In the genomic region with DNA sequence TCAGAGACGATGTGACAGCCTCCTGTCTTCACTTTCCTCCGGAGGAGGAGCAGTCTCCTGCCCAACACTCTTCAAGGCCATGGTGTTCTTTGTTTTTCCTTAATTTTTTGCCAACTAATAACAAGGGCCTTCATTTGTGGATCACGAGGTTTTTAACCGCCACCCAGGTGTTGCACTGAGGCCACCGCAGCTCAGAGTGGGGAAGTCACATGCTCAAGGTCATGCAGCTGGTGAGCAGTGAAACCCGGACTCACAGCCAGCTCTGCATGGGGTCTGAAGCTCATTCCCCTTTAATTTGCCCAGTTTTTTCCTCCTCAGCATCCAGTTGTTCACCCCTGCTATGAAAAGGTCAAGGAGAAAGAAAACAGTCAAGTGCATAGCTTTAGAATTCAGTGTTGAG, we compare ENCODE assay signal across 23 cellular contexts. TPM values are rescaled to one million over a fixed set of nuclear protein-coding genes. Genes with fewer than 3 reads are reported as not detected.
DNase-seq lines count a peak whose midpoint lies in the region; TF ChIP-seq lines count a peak whose summit lies in the region.
"Had no signal": no experiment of that assay in that cellular context is flagged by ENCODE, and none has a peak within 500 bp of the region (broad histone marks: within the 10 kb centered on the region; RNA-seq: fewer than 3 reads in every experiment).

No MANE protein-coding gene starts in this region.

- H3K27ac ChIP-seq in HEK293 (ENCODE audit: extremely low read depth, low read depth, low read length) (peak overlapping the region; percentile 24; the same call in 1 of the 2 replicates), adrenal gland (no peak overlapping the region), ovary (peak overlapping the region in 1 of 2 donors; percentile 54)

- DNase-seq in activated effector memory CD4-positive, alpha-beta T cell treated with anti-CD3 and anti-CD28 coated beads, Interleukin-2, amount 50 U/mL, for 16 hours = peak; percentile 12
- DNase-seq in activated effector memory CD4-positive, alpha-beta T cell treated with Interleukin-2 at 50 U/mL for 16 hours = no peak
- DNase-seq in adrenal gland = peak in 6 of 7 donors; percentile 44 to 70 (median 58)
- peak; percentile 47 to 78 (median 72) for DNase-seq in ovary
- DNase-seq in DMS79 (lab: John Stamatoyannopoulos, UW) = no peak
- no peak for DNase-seq in NCI-H2196 treated with DMSO at 0.1 percent for 48 hours (lab: John Stamatoyannopoulos, UW; ENCODE audit: unreplicated experiment)
- no peak for DNase-seq in activated CD8-positive, alpha-beta memory T cell treated with anti-CD3 and anti-CD28 coated beads, Interleukin-2, amount 50 U/mL, for 48 hours
- DNase-seq: 8988T; activated CD4-positive, alpha-beta T cell treated with anti-CD3 and anti-CD28 coated beads, Interleukin-2, amount 10 ng/mL, durations not matched to agents 7 days and 5 days; CD4-positive, CD25-positive, alpha-beta regulatory T cell; hypothalamus; immature natural killer cell; mesendoderm; NCI-H1092; NCI-H1694 treated with DMSO at 0.1 percent for 48 hours; NCI-H524 treated with DMSO at 0.1 percent for 48 hours; occipital lobe; SIG-M5; small intestine; stimulated activated CD4-positive, alpha-beta T cell treated with anti-CD3 and anti-CD28 coated beads, Interleukin-1b, Interleukin-23, amount 100 ng/mL, for 48 hours; substantia nigra; T1000 had no signal

- TF ChIP-seq CTCF in HEK293 (tag by site-specific recombination; IDR thresholded peaks at IDR 0.05) (no peak), adrenal gland (IDR thresholded peaks at IDR 0.05) (no peak), ovary (IDR thresholded peaks at IDR 0.05) (no peak)

- POLR2A ChIA-PET in HEK293 (lab: Yijun Ruan, JAX) = interaction anchor here (1.4 kb wide), 1 partner anchor 17 kb away, joined by 4 read pairs; no protein-coding TSS in a partner anchor

- no peak overlapping the region for H3K4me3 ChIP-seq in HEK293 (ENCODE audit: low read depth, low read length)
- H3K4me3 ChIP-seq in adrenal gland = no peak overlapping the region
- no peak overlapping the region for H3K4me3 ChIP-seq in ovary

- peaks cover 26 to 40% of the 10 kb centered on the region in 2 experiments; a peak in 2 of 3 replicates for H3K36me3 ChIP-seq in HEK293 (ENCODE audit: control insufficient read depth in 2 of 2, insufficient read depth in 1 of 2, low read length in 2 of 2)
- peaks cover 0 to 18% of the 10 kb centered on the region in 2 donors for H3K36me3 ChIP-seq in adrenal gland (replicated peaks in 1 of 2)
- H3K36me3 ChIP-seq in ovary = no peaks in the 10 kb centered on the region

- H3K9me3 ChIP-seq in HEK293 (ENCODE audit: control insufficient read depth, insufficient read depth, low read depth, low read length) (no peaks in the 10 kb centered on the region), adrenal gland (replicated peaks in 1 of 3) (no peaks in the 10 kb centered on the region), ovary (no peaks in the 10 kb centered on the region)

- WGBS in adrenal gland, 4 donors = 42 to 60% (median 48%) methylated on average over 6 of the region's 6 CpGs
- 13 to 30% (median 19%) methylated on average over 6 of the region's 6 CpGs for WGBS in ovary, 3 donors

- TF ChIP-seq POLR2A in adrenal gland (IDR thresholded peaks at IDR 0.05) (no peak), ovary (IDR thresholded peaks at IDR 0.05) (no peak)

- H3K27me3 ChIP-seq in adrenal gland (no peaks in the 10 kb centered on the region), ovary (no peaks in the 10 kb centered on the region)

- H3K4me1 ChIP-seq in HEK293 (ENCODE audit: control insufficient read depth, insufficient read depth, low read length) (no peaks in the 10 kb centered on the region), adrenal gland (replicated peaks in 1 of 2) (peaks cover 9 to 10% of the 10 kb centered on the region in 2 donors), ovary (ENCODE audit: insufficient read depth) (peaks cover 13% of the 10 kb centered on the region)

- CTCF ChIA-PET in HEK293 (lab: Yijun Ruan, JAX) = interaction anchor here (0.7 to 1.5 kb wide), 3 partner anchors 12 to 477 kb away, joined by 3 to 4 read pairs (median 4); no protein-coding TSS in a partner anchor

- intact Hi-C loops in adrenal gland (cut with DNase I) = no loop called here
- intact Hi-C loops in ovary (cut with DNase I) = no loop called here

- no peak for TF ChIP-seq EP300 in ovary (IDR thresholded peaks at IDR 0.05)

TF ChIP-seq in HEK293, 187 proteins besides CTCF, POLR2A, EP300 and RAD21:
- TF ChIP-seq ZNF133 (tag by site-specific recombination; IDR thresholded peaks at IDR 0.05) (no peak), GLIS1 (tag by site-specific recombination; IDR thresholded peaks at IDR 0.05) (peak; percentile 36), ZIC2 (tag by site-specific recombination; IDR thresholded peaks at IDR 0.05) (peak; percentile 38), SP3 (tag by site-specific recombination; IDR thresholded peaks at IDR 0.05) (no peak), ZEB2 (tag by site-specific recombination; IDR thresholded peaks at IDR 0.05) (no peak), ZNF214 (tag by site-specific recombination; IDR thresholded peaks at IDR 0.05; ENCODE audit: borderline replicate concordance) (no peak)
- TF ChIP-seq, protein P1, sequence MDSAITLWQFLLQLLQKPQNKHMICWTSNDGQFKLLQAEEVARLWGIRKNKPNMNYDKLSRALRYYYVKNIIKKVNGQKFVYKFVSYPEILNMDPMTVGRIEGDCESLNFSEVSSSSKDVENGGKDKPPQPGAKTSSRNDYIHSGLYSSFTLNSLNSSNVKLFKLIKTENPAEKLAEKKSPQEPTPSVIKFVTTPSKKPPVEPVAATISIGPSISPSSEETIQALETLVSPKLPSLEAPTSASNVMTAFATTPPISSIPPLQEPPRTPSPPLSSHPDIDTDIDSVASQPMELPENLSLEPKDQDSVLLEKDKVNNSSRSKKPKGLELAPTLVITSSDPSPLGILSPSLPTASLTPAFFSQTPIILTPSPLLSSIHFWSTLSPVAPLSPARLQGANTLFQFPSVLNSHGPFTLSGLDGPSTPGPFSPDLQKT (IDR thresholded peaks at IDR 0.05; ENCODE audit: borderline replicate concordance, low read depth, low read length) = no peak

RNA-seq across cellular contexts. Expression of a gene that starts 19.6 kb away (rescaled TPM):
- total RNA-seq in adrenal gland (100 to 1,000 TPM in 3 of 8 donors, 10 to 100 TPM in 5; 50.8 to 137 (median 80.8) TPM), ovary (10 to 100 TPM; 45.1 to 94.9 (median 55.1) TPM)
- polyA plus RNA-seq in adrenal gland (100 to 1,000 TPM in 2 of 3 donors, 10 to 100 TPM in 1; 67.1 to 196 (median 195) TPM), ovary (10 to 100 TPM; 29.2 to 52.7 TPM)

RNA-seq across cellular contexts. Expression of a gene that starts 35.4 kb away (rescaled TPM):
- total RNA-seq in adrenal gland (1 to 10 TPM in 7 of 8 donors, not detected in 1; 2.9 to 5.8 (median 3.8) TPM), ovary (1 to 10 TPM in 6 of 7 donors, under 1 TPM in 1; 0.48 to 7.9 (median 4.4) TPM)
- polyA plus RNA-seq in adrenal gland (1 to 10 TPM in 2 of 3 donors, under 1 TPM in 1; 0.32 to 7.1 (median 1.1) TPM), ovary (1 to 10 TPM; 2.8 to 8.4 TPM)

Comparison
In these comparisons a context has a peak if more than half of its experiments do, and no peak if none do; other contexts are left out.
1. DNase-seq: peak in activated effector memory CD4-positive, alpha-beta T cell treated with anti-CD3 and anti-CD28 coated beads, Interleukin-2, amount 50 U/mL, for 16 hours (single experiment), adrenal gland (6 of 7) and ovary (5 of 5); none in activated effector memory CD4-positive, alpha-beta T cell treated with Interleukin-2 at 50 U/mL for 16 hours (single experiment), DMS79 (single experiment), NCI-H2196 treated with DMSO at 0.1 percent for 48 hours (single experiment) and activated CD8-positive, alpha-beta memory T cell treated with anti-CD3 and anti-CD28 coated beads, Interleukin-2, amount 50 U/mL, for 48 hours (single experiment).